ENCODE assay signal across 8 cellular contexts in the genomic region with DNA sequence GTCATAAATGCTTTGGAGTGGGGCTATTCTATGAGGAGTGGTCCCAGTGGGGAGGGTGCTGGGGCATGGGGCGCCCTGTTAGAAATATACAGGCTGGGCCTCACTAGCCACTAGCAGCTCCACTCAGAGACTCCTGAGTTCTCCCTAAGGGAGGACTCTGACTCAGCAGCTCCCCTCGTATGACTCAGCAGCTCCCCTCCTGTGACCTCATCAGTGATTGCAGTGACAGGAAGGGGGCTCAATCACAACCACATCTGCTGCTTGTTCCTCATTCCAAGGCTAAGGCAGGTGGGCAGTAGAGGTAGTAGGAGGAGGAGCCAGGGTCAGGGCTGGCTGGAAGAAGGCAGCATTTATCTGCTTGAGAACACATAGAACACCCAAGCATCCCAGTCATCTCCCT. TPM values are rescaled to one million over a fixed set of nuclear protein-coding genes. Genes with fewer than 3 reads are reported as not detected.
DNase-seq lines count a peak whose midpoint lies in the region; ATAC-seq and TF ChIP-seq lines count a peak whose summit lies in the region.

No MANE protein-coding gene starts in this region.

- no peaks in the 10 kb centered on the region for H3K9me3 ChIP-seq in Peyer's patch

- no peak for TF ChIP-seq POLR2A in Peyer's patch (IDR thresholded peaks at IDR 0.05)

- TF ChIP-seq CTCF in Peyer's patch (IDR thresholded peaks at IDR 0.05), result no peak

- H3K4me1 ChIP-seq in Peyer's patch, result no peaks in the 10 kb centered on the region

- H3K36me3 ChIP-seq in Peyer's patch, result peaks cover 0 to 37% (median 0%) of the 10 kb centered on the region in 3 donors

- DNase-seq in 8988T (peak; percentile 40), KBM-7 (peak; percentile 90), islet precursor cell (peak; percentile 76), left lobe of liver (ENCODE audit: low spot score) (no peak), NCI-H2227 treated with DMSO at 0.1 percent for 48 hours (lab: John Stamatoyannopoulos, UW) (no peak), Peyer's patch (no peak)
- peak; percentile 41 for DNase-seq in activated CD8-positive, alpha-beta memory T cell treated with anti-CD3 and anti-CD28 coated beads, Interleukin-2, amount 50 U/mL, for 4 hours

- peak overlapping the region in 1 of 4 donors; percentile 38 for H3K27ac ChIP-seq in Peyer's patch

- no peaks in the 10 kb centered on the region for H3K27me3 ChIP-seq in Peyer's patch

- no peak overlapping the region for H3K4me3 ChIP-seq in Peyer's patch

- ATAC-seq in GM18867 (IDR thresholded peaks at IDR 0.05; ENCODE audit: unreplicated experiment) (peak; percentile 57), left lobe of liver (no peak)

- in situ Hi-C loops in KBM-7 (cut with MboI; ENCODE audit: low pct_unique_long_range_greater_than_20kb, low sequenced_read_pairs), result no loop called here

RNA-seq across cellular contexts. Expression of a gene that starts 28.0 kb away (rescaled TPM):
- total RNA-seq in left lobe of liver (2.4 TPM), Peyer's patch (10 to 100 TPM in 1 of 4 donors, 1 to 10 TPM in 3; 2.8 to 39.6 (median 5.2) TPM)

Comparison
In these comparisons a context has a peak if more than half of its experiments do, and no peak if none do; other contexts are left out.
1. DNase-seq: peak in 8988T (single experiment), KBM-7 (single experiment), activated CD8-positive, alpha-beta memory T cell treated with anti-CD3 and anti-CD28 coated beads, Interleukin-2, amount 50 U/mL, for 4 hours (single experiment) and islet precursor cell (single experiment); none in left lobe of liver (single experiment), NCI-H2227 treated with DMSO at 0.1 percent for 48 hours (single experiment) and Peyer's patch (0 of 3).